ENCODE assay signal across 21 cellular contexts in the genomic region with DNA sequence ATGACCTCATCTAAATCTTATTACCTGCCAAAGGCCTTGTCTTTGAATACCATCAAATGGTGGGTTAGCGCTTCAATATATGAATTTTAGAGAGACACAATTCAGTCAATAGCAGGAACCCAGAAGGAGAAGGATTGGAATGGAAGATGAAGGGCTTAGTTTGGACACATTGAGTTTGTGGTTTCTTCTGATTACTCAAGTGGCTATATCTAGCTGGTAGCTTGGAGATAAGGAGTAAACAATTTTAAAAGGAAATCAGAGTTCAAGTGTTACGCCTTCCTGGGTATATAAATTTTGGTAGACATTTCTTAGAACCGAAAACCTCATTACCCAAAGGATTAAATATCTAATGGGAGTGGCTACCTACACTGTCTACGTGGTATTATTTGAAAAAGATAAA.
"Had no signal": no experiment of that assay in that cellular context is flagged by ENCODE, and none has a peak within 500 bp of the region (broad histone marks: within the 10 kb centered on the region; RNA-seq: fewer than 3 reads in every experiment).

No MANE protein-coding gene starts in this region.

- H3K4me3 Mint-ChIP-seq: naive thymus-derived CD8-positive, alpha-beta T cell; neural crest cell had no signal

- H3K27me3 Mint-ChIP-seq: naive thymus-derived CD8-positive, alpha-beta T cell had no signal

- ATAC-seq: esophagus mucosa; gastrocnemius medialis; heart right ventricle; left lobe of liver; mucosa of descending colon; naive thymus-derived CD8-positive, alpha-beta T cell had no signal

- H3K4me1 ChIP-seq: right atrium auricular region, thyroid gland, upper lobe of left lung, uterus had no signal

- H3K4me1 Mint-ChIP-seq: neural crest cell had no signal

- H3K4me3 ChIP-seq: gastrocnemius medialis, heart right ventricle, mucosa of descending colon, ovary, right atrium auricular region, smooth muscle cell, suprapubic skin, thyroid gland, upper lobe of left lung, uterus had no signal

- DNase-seq: effector memory CD4-positive, alpha-beta T cell; gastrocnemius medialis; heart right ventricle; hypothalamus; islet precursor cell; mammary epithelial cell; mucosa of descending colon; naive thymus-derived CD8-positive, alpha-beta T cell; nucleus accumbens; ovary; stimulated activated CD4-positive, alpha-beta T cell treated with anti-CD3 and anti-CD28 coated beads, Interleukin-2, amount 100 ng/mL, for 48 hours; stimulated activated naive CD4-positive, alpha-beta T cell treated with Interleukin-2 at 50 U/mL for 16 hours; thyroid gland; upper lobe of left lung; uterus had no signal

- H3K27me3 ChIP-seq: gastrocnemius medialis, heart right ventricle, ovary, right atrium auricular region, suprapubic skin, thyroid gland, upper lobe of left lung, uterus had no signal

- H3K27ac Mint-ChIP-seq: naive thymus-derived CD8-positive, alpha-beta T cell had no signal

- H3K9me3 Mint-ChIP-seq: naive thymus-derived CD8-positive, alpha-beta T cell had no signal

- H3K36me3 ChIP-seq: gastrocnemius medialis, heart right ventricle, ovary, right atrium auricular region, suprapubic skin, thyroid gland, upper lobe of left lung, uterus had no signal

- H3K4me2 ChIP-seq: smooth muscle cell had no signal

- H3K9me3 ChIP-seq: gastrocnemius medialis, heart right ventricle, mucosa of descending colon, ovary, right atrium auricular region, suprapubic skin, thyroid gland, upper lobe of left lung, uterus had no signal

- H3K36me3 Mint-ChIP-seq: naive thymus-derived CD8-positive, alpha-beta T cell had no signal

- H3K27ac ChIP-seq: gastrocnemius medialis, heart right ventricle, ovary, right atrium auricular region, suprapubic skin, thyroid gland, upper lobe of left lung, uterus had no signal
